In the genomic region with DNA sequence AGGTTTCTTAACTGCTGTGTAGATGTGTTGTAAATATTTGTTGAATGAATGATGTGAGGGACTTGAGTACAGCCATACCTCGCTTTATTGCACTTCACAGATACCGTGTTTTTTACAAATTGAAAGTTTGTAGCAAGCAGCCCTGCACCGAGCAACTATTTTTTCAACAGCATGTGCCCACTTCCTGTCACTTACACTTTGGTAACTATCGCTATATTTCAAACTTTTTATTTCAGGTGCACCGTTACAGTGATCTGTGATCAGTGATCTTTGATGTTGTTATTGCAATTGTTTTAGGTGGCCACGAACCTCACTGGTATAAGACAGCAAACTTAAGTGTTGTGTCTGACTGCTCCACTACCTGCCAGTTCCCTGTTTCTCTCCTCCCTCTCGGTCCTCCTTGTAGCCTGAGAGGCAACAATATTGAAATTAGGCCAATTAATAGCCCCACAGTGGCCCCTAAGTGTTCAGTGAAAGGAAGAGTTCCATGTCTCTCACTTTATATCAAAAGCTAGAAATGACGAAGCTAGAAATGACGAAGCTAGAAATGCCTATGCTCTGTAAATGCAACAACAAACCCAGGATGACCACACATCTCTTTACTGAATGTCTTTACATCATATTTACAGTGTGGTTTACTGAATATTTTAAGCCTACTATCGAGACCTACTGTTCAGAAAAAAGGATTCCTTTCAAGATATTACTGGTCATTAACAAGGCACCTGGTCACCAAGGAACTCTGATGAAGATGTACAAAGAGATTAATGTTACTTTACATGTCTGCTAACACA, we compare ENCODE assay signal across 8 cellular contexts. TPM values are rescaled to one million over a fixed set of nuclear protein-coding genes. Genes with fewer than 3 reads are reported as not detected.
A peak's percentile ranks its signal among the peaks of the same experiment; 100 is the strongest.
DNase-seq lines count a peak whose midpoint lies in the region.

No MANE protein-coding gene starts in this region.

- no peaks in the 10 kb centered on the region for H3K27me3 Mint-ChIP-seq in activated CD4-positive, alpha-beta T cell treated with anti-CD3 and anti-CD28 coated beads, Interleukin-2, amount 10 ng/mL, durations not matched to agents 24 days and 14 days
- no peaks in the 10 kb centered on the region for H3K27me3 Mint-ChIP-seq in activated T-helper 1 cell treated with anti-CD3 and anti-CD28 coated beads, Interleukin-12 subunit alpha, Interleukin-12 subunit beta, Interleukin-2, Interleukin-4 antibody, amounts not matched to agents 30 ng/mL and 10 ng/mL and 1 ng/mL, durations not matched to agents 14 hours and 24 hours and 36 hours (ENCODE audit: insufficient read depth)

- H3K27ac ChIP-seq in iPS-20b (ENCODE audit: low read length), result no peak overlapping the region
- H3K27ac ChIP-seq in subcutaneous abdominal adipose tissue (ENCODE audit: low read depth, low read length), result no peak overlapping the region

- H3K4me3 Mint-ChIP-seq in activated CD4-positive, alpha-beta T cell treated with anti-CD3 and anti-CD28 coated beads, Interleukin-2, amount 10 ng/mL, durations not matched to agents 24 days and 14 days, result peak overlapping the region; percentile 90
- peak overlapping the region; percentile 99 for H3K4me3 Mint-ChIP-seq in activated T-helper 1 cell treated with anti-CD3 and anti-CD28 coated beads, Interleukin-12 subunit alpha, Interleukin-12 subunit beta, Interleukin-2, Interleukin-4 antibody, amounts not matched to agents 30 ng/mL and 10 ng/mL and 1 ng/mL, durations not matched to agents 14 hours and 24 hours and 36 hours

- peaks cover 12% of the 10 kb centered on the region; the same call in 1 of the 2 replicates for H3K27me3 ChIP-seq in iPS-20b (ENCODE audit: insufficient read depth, low read length)
- no peaks in the 10 kb centered on the region for H3K27me3 ChIP-seq in subcutaneous abdominal adipose tissue (ENCODE audit: control insufficient read depth in 5 of 5, insufficient read depth in 4 of 5, low read length in 5 of 5)

- peak overlapping the region; percentile 77; the same call in 1 of the 2 replicates for H3K9ac ChIP-seq in iPS-20b (ENCODE audit: low read depth, low read length)
- H3K9ac ChIP-seq in subcutaneous abdominal adipose tissue (ENCODE audit: low read length in 5 of 5), result peak overlapping the region in 4 of 5 donors; percentile 63 to 81 (median 74)

- H3K36me3 Mint-ChIP-seq in activated CD4-positive, alpha-beta T cell treated with anti-CD3 and anti-CD28 coated beads, Interleukin-2, amount 10 ng/mL, durations not matched to agents 24 days and 14 days (ENCODE audit: low read depth), result peaks cover 39% of the 10 kb centered on the region
- H3K36me3 Mint-ChIP-seq in activated T-helper 1 cell treated with anti-CD3 and anti-CD28 coated beads, Interleukin-12 subunit alpha, Interleukin-12 subunit beta, Interleukin-2, Interleukin-4 antibody, amounts not matched to agents 30 ng/mL and 10 ng/mL and 1 ng/mL, durations not matched to agents 14 hours and 24 hours and 36 hours (ENCODE audit: low read depth), result peaks cover 26% of the 10 kb centered on the region

- H3K4me3 ChIP-seq in iPS-20b (ENCODE audit: low read length), result peak overlapping the region; percentile 76
- peak overlapping the region; percentile 65 to 96 (median 89) for H3K4me3 ChIP-seq in subcutaneous abdominal adipose tissue (ENCODE audit: low read depth in 1 of 5, low read length in 5 of 5)

- no peaks in the 10 kb centered on the region for H3K9me3 Mint-ChIP-seq in activated CD4-positive, alpha-beta T cell treated with anti-CD3 and anti-CD28 coated beads, Interleukin-2, amount 10 ng/mL, durations not matched to agents 24 days and 14 days
- no peaks in the 10 kb centered on the region for H3K9me3 Mint-ChIP-seq in activated T-helper 1 cell treated with anti-CD3 and anti-CD28 coated beads, Interleukin-12 subunit alpha, Interleukin-12 subunit beta, Interleukin-2, Interleukin-4 antibody, amounts not matched to agents 30 ng/mL and 10 ng/mL and 1 ng/mL, durations not matched to agents 14 hours and 24 hours and 36 hours

- peaks cover 37% of the 10 kb centered on the region for H3K4me1 Mint-ChIP-seq in activated CD4-positive, alpha-beta T cell treated with anti-CD3 and anti-CD28 coated beads, Interleukin-2, amount 10 ng/mL, durations not matched to agents 24 days and 14 days
- peaks cover 38% of the 10 kb centered on the region for H3K4me1 Mint-ChIP-seq in activated T-helper 1 cell treated with anti-CD3 and anti-CD28 coated beads, Interleukin-12 subunit alpha, Interleukin-12 subunit beta, Interleukin-2, Interleukin-4 antibody, amounts not matched to agents 30 ng/mL and 10 ng/mL and 1 ng/mL, durations not matched to agents 14 hours and 24 hours and 36 hours (ENCODE audit: low read depth)

- H3K9me3 ChIP-seq in iPS-20b (ENCODE audit: insufficient read depth, low read depth, low read length) (peaks cover 4% of the 10 kb centered on the region; the same call in 1 of the 2 replicates), subcutaneous abdominal adipose tissue (ENCODE audit: control insufficient read depth in 5 of 5, low read length in 5 of 5) (no peaks in the 10 kb centered on the region)

- intact Hi-C loops in activated CD4-positive, alpha-beta T cell treated with anti-CD3 and anti-CD28 coated beads, Interleukin-2, amount 10 ng/mL, durations not matched to agents 24 days and 14 days (cut with micrococcal nuclease), result loop anchor here (1.0 to 10.0 kb wide), 6 partner anchors 8 to 1073 kb away; partner anchors contain the start of genes EIF4ENIF1, MTFP1 and PATZ1
- intact Hi-C loops in activated T-helper 1 cell treated with anti-CD3 and anti-CD28 coated beads, Interleukin-12 subunit alpha, Interleukin-12 subunit beta, Interleukin-2, Interleukin-4 antibody, amounts not matched to agents 30 ng/mL and 10 ng/mL and 1 ng/mL, durations not matched to agents 14 hours and 24 hours and 36 hours (cut with micrococcal nuclease), result loop anchor here (1.0 to 5.0 kb wide), 2 partner anchors 27 to 255 kb away; partner anchors contain the start of genes DEPDC5 and PRR14L
- intact Hi-C loops in head of caudate nucleus (cut with DNase I), result loop anchor here (5.0 to 10.0 kb wide), 2 partner anchors 150 to 447 kb away; partner anchors contain the start of genes PATZ1 and YWHAH

- H3K36me3 ChIP-seq in iPS-20b (ENCODE audit: insufficient read depth, low read depth, low read length) (no peaks in the 10 kb centered on the region), subcutaneous abdominal adipose tissue (ENCODE audit: control insufficient read depth in 5 of 5, insufficient read depth in 5 of 5, low read length in 5 of 5) (no peaks in the 10 kb centered on the region)

- H3K4me1 ChIP-seq in iPS-20b (ENCODE audit: insufficient read depth, low read length) (peaks cover 5% of the 10 kb centered on the region; the same call in 1 of the 2 replicates), subcutaneous abdominal adipose tissue (ENCODE audit: control insufficient read depth in 5 of 5, insufficient read depth in 5 of 5, low read length in 5 of 5) (peaks cover 0 to 22% (median 16%) of the 10 kb centered on the region in 5 donors)

- H3K27ac Mint-ChIP-seq in activated CD4-positive, alpha-beta T cell treated with anti-CD3 and anti-CD28 coated beads, Interleukin-2, amount 10 ng/mL, durations not matched to agents 24 days and 14 days, result peak overlapping the region; percentile 93
- peak overlapping the region; percentile 99 for H3K27ac Mint-ChIP-seq in activated T-helper 1 cell treated with anti-CD3 and anti-CD28 coated beads, Interleukin-12 subunit alpha, Interleukin-12 subunit beta, Interleukin-2, Interleukin-4 antibody, amounts not matched to agents 30 ng/mL and 10 ng/mL and 1 ng/mL, durations not matched to agents 14 hours and 24 hours and 36 hours

- no peak for DNase-seq in activated CD4-positive, alpha-beta T cell treated with anti-CD3 and anti-CD28 coated beads, Interleukin-2, amount 10 ng/mL, durations not matched to agents 24 days and 14 days
- DNase-seq in activated CD4-positive, alpha-beta T cell treated with anti-CD3 and anti-CD28 coated beads for 1 hour, result no peak
- no peak for DNase-seq in activated T-helper 1 cell treated with anti-CD3 and anti-CD28 coated beads, Interleukin-12 subunit alpha, Interleukin-12 subunit beta, Interleukin-2, Interleukin-4 antibody, amounts not matched to agents 30 ng/mL and 10 ng/mL and 1 ng/mL, durations not matched to agents 14 hours and 24 hours and 36 hours (ENCODE audit: low spot score)
- DNase-seq in head of caudate nucleus, result no peak
- no peak for DNase-seq in GM19240 (ENCODE audit: insufficient read length, low spot score)
- DNase-seq in NCI-H510A (lab: John Stamatoyannopoulos, UW), result no peak

RNA-seq across cellular contexts. Expression of gene SFI1, which starts 1.0 kb away (rescaled TPM):
- 321 and 352 TPM in 2 replicates for total RNA-seq in activated CD4-positive, alpha-beta T cell treated with anti-CD3 and anti-CD28 coated beads, Interleukin-2, amount 10 ng/mL, durations not matched to agents 24 days and 14 days
- total RNA-seq in activated T-helper 1 cell treated with anti-CD3 and anti-CD28 coated beads, Interleukin-12 subunit alpha, Interleukin-12 subunit beta, Interleukin-2, Interleukin-4 antibody, amounts not matched to agents 30 ng/mL and 10 ng/mL and 1 ng/mL, durations not matched to agents 14 hours and 24 hours and 36 hours, result 406 and 416 TPM in 2 replicates

RNA-seq across cellular contexts. Expression of gene EIF4ENIF1, which starts 7.7 kb away (rescaled TPM):
- 78.1 and 85.6 TPM in 2 replicates for total RNA-seq in activated CD4-positive, alpha-beta T cell treated with anti-CD3 and anti-CD28 coated beads, Interleukin-2, amount 10 ng/mL, durations not matched to agents 24 days and 14 days
- 101 and 105 TPM in 2 replicates for total RNA-seq in activated T-helper 1 cell treated with anti-CD3 and anti-CD28 coated beads, Interleukin-12 subunit alpha, Interleukin-12 subunit beta, Interleukin-2, Interleukin-4 antibody, amounts not matched to agents 30 ng/mL and 10 ng/mL and 1 ng/mL, durations not matched to agents 14 hours and 24 hours and 36 hours
